ENCODE assay signal across 1 cellular context in the genomic region with DNA sequence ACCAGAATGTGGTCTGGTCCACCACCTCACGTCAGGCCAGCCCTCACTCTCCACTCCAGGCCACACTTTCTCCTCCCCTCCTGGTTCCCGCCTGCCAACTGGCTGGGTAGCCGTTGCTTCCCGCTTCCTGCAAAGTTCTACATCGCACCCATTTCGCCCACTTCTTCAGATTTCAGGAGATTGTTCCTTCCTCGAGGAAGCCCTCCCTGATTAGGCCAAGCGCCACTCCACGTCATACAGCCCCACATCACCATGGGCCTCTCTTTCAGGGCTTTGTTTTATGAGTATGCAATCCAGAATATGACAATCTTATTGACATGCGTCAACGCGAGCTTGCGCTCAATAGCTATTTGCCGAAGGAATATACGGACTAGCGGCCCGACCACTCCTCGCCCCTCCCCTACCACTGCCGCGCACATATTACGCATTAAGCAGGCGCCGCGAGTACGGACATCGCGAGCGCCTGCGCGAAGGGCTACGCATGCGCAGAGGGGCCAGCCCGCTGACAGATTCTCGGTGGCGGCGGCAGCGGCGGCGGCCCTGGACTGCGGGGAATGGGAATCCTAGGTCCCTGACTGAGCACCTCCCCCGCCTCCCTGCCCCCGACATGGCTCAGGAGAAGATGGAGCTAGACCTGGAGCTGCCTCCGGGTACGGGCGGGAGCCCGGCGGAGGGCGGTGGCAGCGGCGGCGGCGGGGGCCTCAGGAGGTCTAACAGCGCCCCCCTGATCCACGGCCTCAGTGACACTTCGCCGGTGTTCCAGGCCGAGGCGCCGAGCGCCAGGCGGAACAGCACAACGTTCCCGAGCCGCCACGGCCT.
TF ChIP-seq lines count a peak whose summit lies in the region.

No MANE protein-coding gene starts in this region.

TF ChIP-seq in HepG2, 621 proteins besides CTCF, POLR2A, EP300 and RAD21 (continued from another document and continues in another):
- TF ChIP-seq, protein P1, sequence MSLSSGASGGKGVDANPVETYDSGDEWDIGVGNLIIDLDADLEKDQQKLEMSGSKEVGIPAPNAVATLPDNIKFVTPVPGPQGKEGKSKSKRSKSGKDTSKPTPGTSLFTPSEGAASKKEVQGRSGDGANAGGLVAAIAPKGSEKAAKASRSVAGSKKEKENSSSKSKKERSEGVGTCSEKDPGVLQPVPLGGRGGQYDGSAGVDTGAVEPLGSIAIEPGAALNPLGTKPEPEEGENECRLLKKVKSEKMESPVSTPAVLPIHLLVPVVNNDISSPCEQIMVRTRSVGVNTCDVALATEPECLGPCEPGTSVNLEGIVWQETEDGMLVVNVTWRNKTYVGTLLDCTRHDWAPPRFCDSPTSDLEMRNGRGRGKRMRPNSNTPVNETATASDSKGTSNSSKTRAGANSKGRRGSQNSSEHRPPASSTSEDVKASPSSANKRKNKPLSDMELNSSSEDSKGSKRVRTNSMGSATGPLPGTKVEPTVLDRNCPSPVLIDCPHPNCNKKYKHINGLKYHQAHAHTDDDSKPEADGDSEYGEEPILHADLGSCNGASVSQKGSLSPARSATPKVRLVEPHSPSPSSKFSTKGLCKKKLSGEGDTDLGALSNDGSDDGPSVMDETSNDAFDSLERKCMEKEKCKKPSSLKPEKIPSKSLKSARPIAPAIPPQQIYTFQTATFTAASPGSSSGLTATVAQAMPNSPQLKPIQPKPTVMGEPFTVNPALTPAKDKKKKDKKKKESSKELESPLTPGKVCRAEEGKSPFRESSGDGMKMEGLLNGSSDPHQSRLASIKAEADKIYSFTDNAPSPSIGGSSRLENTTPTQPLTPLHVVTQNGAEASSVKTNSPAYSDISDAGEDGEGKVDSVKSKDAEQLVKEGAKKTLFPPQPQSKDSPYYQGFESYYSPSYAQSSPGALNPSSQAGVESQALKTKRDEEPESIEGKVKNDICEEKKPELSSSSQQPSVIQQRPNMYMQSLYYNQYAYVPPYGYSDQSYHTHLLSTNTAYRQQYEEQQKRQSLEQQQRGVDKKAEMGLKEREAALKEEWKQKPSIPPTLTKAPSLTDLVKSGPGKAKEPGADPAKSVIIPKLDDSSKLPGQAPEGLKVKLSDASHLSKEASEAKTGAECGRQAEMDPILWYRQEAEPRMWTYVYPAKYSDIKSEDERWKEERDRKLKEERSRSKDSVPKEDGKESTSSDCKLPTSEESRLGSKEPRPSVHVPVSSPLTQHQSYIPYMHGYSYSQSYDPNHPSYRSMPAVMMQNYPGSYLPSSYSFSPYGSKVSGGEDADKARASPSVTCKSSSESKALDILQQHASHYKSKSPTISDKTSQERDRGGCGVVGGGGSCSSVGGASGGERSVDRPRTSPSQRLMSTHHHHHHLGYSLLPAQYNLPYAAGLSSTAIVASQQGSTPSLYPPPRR (CRISPR knock-in tag; IDR thresholded peaks at IDR 0.05; ENCODE audit: borderline replicate concordance), result peak; percentile 62; the same call in 1 of the 2 replicates
- TF ChIP-seq NFE2L2 (IDR thresholded peaks at IDR 0.05; ENCODE audit: low read length) (no peak), ZNF790 (CRISPR knock-in tag; IDR thresholded peaks at IDR 0.05; ENCODE audit: borderline replicate concordance) (no peak; the same call in 1 of the 2 replicates), NAIF1 (CRISPR knock-in tag; IDR thresholded peaks at IDR 0.05; ENCODE audit: borderline replicate concordance) (peak; percentile 37; the same call in 1 of the 2 replicates), ZNF317 (CRISPR knock-in tag; IDR thresholded peaks at IDR 0.05) (peak; percentile 77), FLYWCH1 (CRISPR knock-in tag; IDR thresholded peaks at IDR 0.05) (no peak), ZNF546 (CRISPR knock-in tag; conservative IDR thresholded peaks at IDR 0.05) (peak; percentile 80; the same call in 1 of the 2 replicates), ELF1 (CRISPR knock-in tag; IDR thresholded peaks at IDR 0.05) (peak; percentile 60; the same call in 1 of the 2 replicates), ATM (IDR thresholded peaks at IDR 0.05; ENCODE audit: borderline replicate concordance) (no peak), RARA (CRISPR knock-in tag; IDR thresholded peaks at IDR 0.05) (no peak; the same call in 1 of the 2 replicates), ZNF841 (CRISPR knock-in tag; IDR thresholded peaks at IDR 0.05; ENCODE audit: borderline replicate concordance) (no peak), ZSCAN25 (CRISPR knock-in tag; IDR thresholded peaks at IDR 0.05) (peak; percentile 90), CC2D1A (CRISPR knock-in tag; IDR thresholded peaks at IDR 0.05) (no peak), SMARCE1 (IDR thresholded peaks at IDR 0.05; ENCODE audit: borderline replicate concordance) (no peak), SPEN (CRISPR knock-in tag; IDR thresholded peaks at IDR 0.05; ENCODE audit: low read depth) (peak; percentile 94), NCOA5 (CRISPR knock-in tag; IDR thresholded peaks at IDR 0.05) (no peak), CREM (IDR thresholded peaks at IDR 0.05) (peak; percentile 99), CREM (CRISPR knock-in tag; IDR thresholded peaks at IDR 0.05) (peak; percentile 94), PHF8 (CRISPR knock-in tag; IDR thresholded peaks at IDR 0.05) (peak; percentile 81), EZH2 (conservative IDR thresholded peaks at IDR 0.05; ENCODE audit: low read depth, low read length) (no peak), IKZF4 (CRISPR knock-in tag; IDR thresholded peaks at IDR 0.05; ENCODE audit: borderline replicate concordance, low read depth, not compliant biosample characterization) (peak; percentile 89), GZF1 (CRISPR knock-in tag; IDR thresholded peaks at IDR 0.05) (peak; percentile 24; the same call in 1 of the 2 replicates), ZNF547 (CRISPR knock-in tag; IDR thresholded peaks at IDR 0.05) (peak; percentile 62), SOX6 (IDR thresholded peaks at IDR 0.05) (no peak), SOX6 (CRISPR knock-in tag; IDR thresholded peaks at IDR 0.05) (peak; percentile 82), MYC (CRISPR knock-in tag; IDR thresholded peaks at IDR 0.05; ENCODE audit: borderline replicate concordance) (peak; percentile 63), ZNF782 (CRISPR knock-in tag; IDR thresholded peaks at IDR 0.05; ENCODE audit: borderline replicate concordance) (no peak), POLR2AphosphoS2 (IDR thresholded peaks at IDR 0.05; ENCODE audit: low read depth, low read length) (peak; percentile 51; the same call in 1 of the 2 replicates), ZNF552 (CRISPR knock-in tag; IDR thresholded peaks at IDR 0.05; ENCODE audit: borderline replicate concordance) (no peak), TARDBP (CRISPR knock-in tag; IDR thresholded peaks at IDR 0.05) (peak; percentile 54; the same call in 1 of the 2 replicates), CHD4 (IDR thresholded peaks at IDR 0.05; ENCODE audit: borderline replicate concordance, low read length) (peak; percentile 44; the same call in 1 of the 2 replicates), FOXM1 (CRISPR knock-in tag; IDR thresholded peaks at IDR 0.05) (no peak), ZIK1 (CRISPR knock-in tag; IDR thresholded peaks at IDR 0.05; ENCODE audit: borderline replicate concordance, low read depth) (0 out of 2 replicates have a peak, but pooled peaks have one; percentile 56), ZNF709 (CRISPR knock-in tag; IDR thresholded peaks at IDR 0.05) (peak; percentile 81; the same call in 1 of the 2 replicates), KDM4B (CRISPR knock-in tag; IDR thresholded peaks at IDR 0.05) (no peak), ZNF619 (CRISPR knock-in tag; IDR thresholded peaks at IDR 0.05) (peak; percentile 57; the same call in 1 of the 2 replicates), SNRNP70 (IDR thresholded peaks at IDR 0.05; ENCODE audit: low read depth, low read length) (no peak), HNRNPH1 (optimal IDR thresholded peaks at IDR 0.05; ENCODE audit: low read depth, low read length) (no peak), ZNF75D (CRISPR knock-in tag; IDR thresholded peaks at IDR 0.05; ENCODE audit: borderline replicate concordance) (no peak; the same call in 1 of the 2 replicates), SKI (IDR thresholded peaks at IDR 0.05; ENCODE audit: partially characterized antibody) (no peak), TOPORS (CRISPR knock-in tag; IDR thresholded peaks at IDR 0.05) (0 out of 2 replicates have a peak, but pooled peaks have one; percentile 59), HCFC1 (IDR thresholded peaks at IDR 0.05; ENCODE audit: low read depth, low read length) (peak; percentile 81), ZNF333 (CRISPR knock-in tag; IDR thresholded peaks at IDR 0.05; ENCODE audit: borderline replicate concordance) (peak; percentile 91), ZNF761 (CRISPR knock-in tag; conservative IDR thresholded peaks at IDR 0.05) (0 out of 2 replicates have a peak, but pooled peaks have one; percentile 79), POLR2G (IDR thresholded peaks at IDR 0.05; ENCODE audit: low read depth, low read length) (peak; percentile 84), ZBTB7B (CRISPR knock-in tag; IDR thresholded peaks at IDR 0.05) (peak; percentile 61), YEATS4 (CRISPR knock-in tag; IDR thresholded peaks at IDR 0.05; ENCODE audit: borderline replicate concordance) (peak; percentile 88; the same call in 1 of the 2 replicates), AGO2 (optimal IDR thresholded peaks at IDR 0.05; ENCODE audit: low read depth, low read length) (peak; percentile 90), CENPX (CRISPR knock-in tag; IDR thresholded peaks at IDR 0.05) (no peak)
- TF ChIP-seq, protein P2, sequence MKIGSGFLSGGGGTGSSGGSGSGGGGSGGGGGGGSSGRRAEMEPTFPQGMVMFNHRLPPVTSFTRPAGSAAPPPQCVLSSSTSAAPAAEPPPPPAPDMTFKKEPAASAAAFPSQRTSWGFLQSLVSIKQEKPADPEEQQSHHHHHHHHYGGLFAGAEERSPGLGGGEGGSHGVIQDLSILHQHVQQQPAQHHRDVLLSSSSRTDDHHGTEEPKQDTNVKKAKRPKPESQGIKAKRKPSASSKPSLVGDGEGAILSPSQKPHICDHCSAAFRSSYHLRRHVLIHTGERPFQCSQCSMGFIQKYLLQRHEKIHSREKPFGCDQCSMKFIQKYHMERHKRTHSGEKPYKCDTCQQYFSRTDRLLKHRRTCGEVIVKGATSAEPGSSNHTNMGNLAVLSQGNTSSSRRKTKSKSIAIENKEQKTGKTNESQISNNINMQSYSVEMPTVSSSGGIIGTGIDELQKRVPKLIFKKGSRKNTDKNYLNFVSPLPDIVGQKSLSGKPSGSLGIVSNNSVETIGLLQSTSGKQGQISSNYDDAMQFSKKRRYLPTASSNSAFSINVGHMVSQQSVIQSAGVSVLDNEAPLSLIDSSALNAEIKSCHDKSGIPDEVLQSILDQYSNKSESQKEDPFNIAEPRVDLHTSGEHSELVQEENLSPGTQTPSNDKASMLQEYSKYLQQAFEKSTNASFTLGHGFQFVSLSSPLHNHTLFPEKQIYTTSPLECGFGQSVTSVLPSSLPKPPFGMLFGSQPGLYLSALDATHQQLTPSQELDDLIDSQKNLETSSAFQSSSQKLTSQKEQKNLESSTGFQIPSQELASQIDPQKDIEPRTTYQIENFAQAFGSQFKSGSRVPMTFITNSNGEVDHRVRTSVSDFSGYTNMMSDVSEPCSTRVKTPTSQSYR (CRISPR knock-in tag; IDR thresholded peaks at IDR 0.05; ENCODE audit: borderline replicate concordance), result peak; percentile 17; the same call in 1 of the 2 replicates
- TF ChIP-seq, protein P3, sequence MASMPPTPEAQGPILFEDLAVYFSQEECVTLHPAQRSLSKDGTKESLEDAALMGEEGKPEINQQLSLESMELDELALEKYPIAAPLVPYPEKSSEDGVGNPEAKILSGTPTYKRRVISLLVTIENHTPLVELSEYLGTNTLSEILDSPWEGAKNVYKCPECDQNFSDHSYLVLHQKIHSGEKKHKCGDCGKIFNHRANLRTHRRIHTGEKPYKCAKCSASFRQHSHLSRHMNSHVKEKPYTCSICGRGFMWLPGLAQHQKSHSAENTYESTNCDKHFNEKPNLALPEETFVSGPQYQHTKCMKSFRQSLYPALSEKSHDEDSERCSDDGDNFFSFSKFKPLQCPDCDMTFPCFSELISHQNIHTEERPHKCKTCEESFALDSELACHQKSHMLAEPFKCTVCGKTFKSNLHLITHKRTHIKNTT (CRISPR knock-in tag; IDR thresholded peaks at IDR 0.05), result no peak
- TF ChIP-seq, protein P4, sequence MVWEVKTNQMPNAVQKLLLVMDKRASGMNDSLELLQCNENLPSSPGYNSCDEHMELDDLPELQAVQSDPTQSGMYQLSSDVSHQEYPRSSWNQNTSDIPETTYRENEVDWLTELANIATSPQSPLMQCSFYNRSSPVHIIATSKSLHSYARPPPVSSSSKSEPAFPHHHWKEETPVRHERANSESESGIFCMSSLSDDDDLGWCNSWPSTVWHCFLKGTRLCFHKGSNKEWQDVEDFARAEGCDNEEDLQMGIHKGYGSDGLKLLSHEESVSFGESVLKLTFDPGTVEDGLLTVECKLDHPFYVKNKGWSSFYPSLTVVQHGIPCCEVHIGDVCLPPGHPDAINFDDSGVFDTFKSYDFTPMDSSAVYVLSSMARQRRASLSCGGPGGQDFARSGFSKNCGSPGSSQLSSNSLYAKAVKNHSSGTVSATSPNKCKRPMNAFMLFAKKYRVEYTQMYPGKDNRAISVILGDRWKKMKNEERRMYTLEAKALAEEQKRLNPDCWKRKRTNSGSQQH (CRISPR knock-in tag; IDR thresholded peaks at IDR 0.05; ENCODE audit: low read depth), result peak; percentile 11; the same call in 1 of the 2 replicates
- TF ChIP-seq, protein P5, sequence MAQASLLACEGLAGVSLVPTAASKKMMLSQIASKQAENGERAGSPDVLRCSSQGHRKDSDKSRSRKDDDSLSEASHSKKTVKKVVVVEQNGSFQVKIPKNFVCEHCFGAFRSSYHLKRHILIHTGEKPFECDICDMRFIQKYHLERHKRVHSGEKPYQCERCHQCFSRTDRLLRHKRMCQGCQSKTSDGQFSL (CRISPR knock-in tag; IDR thresholded peaks at IDR 0.05), result 0 out of 2 replicates have a peak, but pooled peaks have one; percentile 61
- TF ChIP-seq, protein P6, sequence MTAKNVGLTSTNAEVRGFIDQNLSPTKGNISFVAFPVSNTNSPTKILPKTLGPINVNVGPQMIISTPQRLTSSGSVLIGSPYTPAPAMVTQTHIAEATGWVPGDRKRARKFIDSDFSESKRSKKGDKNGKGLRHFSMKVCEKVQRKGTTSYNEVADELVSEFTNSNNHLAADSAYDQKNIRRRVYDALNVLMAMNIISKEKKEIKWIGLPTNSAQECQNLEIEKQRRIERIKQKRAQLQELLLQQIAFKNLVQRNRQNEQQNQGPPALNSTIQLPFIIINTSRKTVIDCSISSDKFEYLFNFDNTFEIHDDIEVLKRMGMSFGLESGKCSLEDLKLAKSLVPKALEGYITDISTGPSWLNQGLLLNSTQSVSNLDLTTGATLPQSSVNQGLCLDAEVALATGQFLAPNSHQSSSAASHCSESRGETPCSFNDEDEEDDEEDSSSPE (CRISPR knock-in tag; IDR thresholded peaks at IDR 0.05), result peak; percentile 60
- TF ChIP-seq, protein P7, sequence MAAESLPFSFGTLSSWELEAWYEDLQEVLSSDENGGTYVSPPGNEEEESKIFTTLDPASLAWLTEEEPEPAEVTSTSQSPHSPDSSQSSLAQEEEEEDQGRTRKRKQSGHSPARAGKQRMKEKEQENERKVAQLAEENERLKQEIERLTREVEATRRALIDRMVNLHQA (CRISPR knock-in tag; IDR thresholded peaks at IDR 0.05), result no peak
- TF ChIP-seq, protein P8, sequence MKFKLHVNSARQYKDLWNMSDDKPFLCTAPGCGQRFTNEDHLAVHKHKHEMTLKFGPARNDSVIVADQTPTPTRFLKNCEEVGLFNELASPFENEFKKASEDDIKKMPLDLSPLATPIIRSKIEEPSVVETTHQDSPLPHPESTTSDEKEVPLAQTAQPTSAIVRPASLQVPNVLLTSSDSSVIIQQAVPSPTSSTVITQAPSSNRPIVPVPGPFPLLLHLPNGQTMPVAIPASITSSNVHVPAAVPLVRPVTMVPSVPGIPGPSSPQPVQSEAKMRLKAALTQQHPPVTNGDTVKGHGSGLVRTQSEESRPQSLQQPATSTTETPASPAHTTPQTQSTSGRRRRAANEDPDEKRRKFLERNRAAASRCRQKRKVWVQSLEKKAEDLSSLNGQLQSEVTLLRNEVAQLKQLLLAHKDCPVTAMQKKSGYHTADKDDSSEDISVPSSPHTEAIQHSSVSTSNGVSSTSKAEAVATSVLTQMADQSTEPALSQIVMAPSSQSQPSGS (CRISPR knock-in tag; IDR thresholded peaks at IDR 0.05), result no peak; the same call in 1 of the 2 replicates
